Comparison of ENCODE assay signal across 9 cellular contexts in the genomic region with DNA sequence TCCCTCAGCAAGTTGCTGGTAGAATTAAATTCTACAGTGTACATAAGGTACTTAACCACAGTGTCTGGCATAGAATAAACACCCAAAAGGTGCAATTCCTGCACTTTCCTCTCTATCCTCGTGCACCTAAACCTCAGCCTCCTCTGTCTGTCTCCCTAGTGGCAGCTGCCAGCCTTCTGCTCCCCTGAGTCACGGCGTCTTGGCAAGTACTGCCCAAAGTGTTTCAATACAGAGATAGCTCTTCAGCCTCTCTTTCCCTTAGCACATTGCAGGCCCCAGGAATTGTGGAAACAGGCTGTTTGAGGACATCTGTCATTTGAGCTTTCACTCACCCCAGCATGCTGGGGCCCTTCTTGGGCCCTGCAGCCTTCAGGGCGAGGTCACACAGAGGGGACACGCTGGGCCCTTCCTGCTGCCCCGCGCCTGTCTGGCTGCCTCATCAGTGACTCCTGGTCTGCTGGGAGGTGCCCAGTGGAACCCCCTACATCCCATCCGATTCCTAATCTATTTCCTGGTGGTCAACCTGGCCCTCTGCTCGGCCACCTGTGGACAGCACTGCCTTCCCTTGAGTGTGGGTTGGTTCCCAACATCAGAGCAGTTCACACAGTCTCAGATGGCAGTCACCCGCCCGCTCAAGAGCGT. TPM values are rescaled to one million over a fixed set of nuclear protein-coding genes. Genes with fewer than 3 reads are reported as not detected.
DNase-seq lines count a peak whose midpoint lies in the region; TF ChIP-seq lines count a peak whose summit lies in the region.
"Had no signal": no experiment of that assay in that cellular context is flagged by ENCODE, and none has a peak within 500 bp of the region (broad histone marks: within the 10 kb centered on the region; RNA-seq: fewer than 3 reads in every experiment).

No MANE protein-coding gene starts in this region.

- DNase-seq in MG63 (peak; percentile 64), esophagus muscularis mucosa (ENCODE audit: extremely low spot score) (no peak), mesenteric fat pad (ENCODE audit: low spot score) (peak; percentile 53), tibial artery (peak in 1 of 2 donors; percentile 84), occipital lobe (lab: John Stamatoyannopoulos, UW) (no peak), hypothalamus (lab: John Stamatoyannopoulos, UW) (no peak), 8988T (no peak)
- no peak for DNase-seq in activated naive CD8-positive, alpha-beta T cell treated with anti-CD3 and anti-CD28 coated beads for 36 hours
- DNase-seq: amygdala had no signal

- H3K4me3 Mint-ChIP-seq in activated naive CD8-positive, alpha-beta T cell treated with anti-CD3 and anti-CD28 coated beads for 36 hours = no peak overlapping the region

- peaks cover 64% of the 10 kb centered on the region for H3K27me3 Mint-ChIP-seq in activated naive CD8-positive, alpha-beta T cell treated with anti-CD3 and anti-CD28 coated beads for 36 hours

- 79% methylated on average over 9 of the region's 12 CpGs for WGBS in esophagus muscularis mucosa

- H3K27ac ChIP-seq in esophagus muscularis mucosa (replicated peaks in 1 of 4) (peak overlapping the region; percentile 79 to 98 (median 92)), tibial artery (peak overlapping the region; percentile 92 to 93)

- peaks cover 81 to 100% (median 98%) of the 10 kb centered on the region in 4 donors for H3K4me1 ChIP-seq in esophagus muscularis mucosa
- H3K4me1 ChIP-seq in tibial artery = peaks cover 0 to 100% (median 82%) of the 10 kb centered on the region in 4 donors

- H3K9me3 ChIP-seq in MG63 (no peaks in the 10 kb centered on the region), esophagus muscularis mucosa (no peaks in the 10 kb centered on the region), tibial artery (no peaks in the 10 kb centered on the region)

- no peaks in the 10 kb centered on the region for H3K36me3 Mint-ChIP-seq in activated naive CD8-positive, alpha-beta T cell treated with anti-CD3 and anti-CD28 coated beads for 36 hours

- H3K27me3 ChIP-seq in MG63 (no peaks in the 10 kb centered on the region), esophagus muscularis mucosa (no peaks in the 10 kb centered on the region), tibial artery (no peaks in the 10 kb centered on the region)

- no peaks in the 10 kb centered on the region for H3K9me3 Mint-ChIP-seq in activated naive CD8-positive, alpha-beta T cell treated with anti-CD3 and anti-CD28 coated beads for 36 hours

- TF ChIP-seq POLR2A in esophagus muscularis mucosa (IDR thresholded peaks at IDR 0.05; ENCODE audit: low read depth) = no peak

- no peak for TF ChIP-seq CTCF in esophagus muscularis mucosa (IDR thresholded peaks at IDR 0.05)
- TF ChIP-seq CTCF in tibial artery (IDR thresholded peaks at IDR 0.05) = no peak

- intact Hi-C loops in esophagus muscularis mucosa (cut with DNase I) (no loop called here), tibial artery (cut with DNase I; ENCODE audit: low total_unique reads) (no loop called here)

- H3K4me3 ChIP-seq in MG63 = no peak overlapping the region
- no peak overlapping the region for H3K4me3 ChIP-seq in esophagus muscularis mucosa
- no peak overlapping the region for H3K4me3 ChIP-seq in tibial artery

- no peaks in the 10 kb centered on the region for H3K4me1 Mint-ChIP-seq in activated naive CD8-positive, alpha-beta T cell treated with anti-CD3 and anti-CD28 coated beads for 36 hours

- no peaks in the 10 kb centered on the region for H3K36me3 ChIP-seq in MG63
- H3K36me3 ChIP-seq in esophagus muscularis mucosa = peaks cover 0 to 29% (median 0%) of the 10 kb centered on the region in 4 donors
- no peaks in the 10 kb centered on the region for H3K36me3 ChIP-seq in tibial artery

- no peak overlapping the region for H3K27ac Mint-ChIP-seq in activated naive CD8-positive, alpha-beta T cell treated with anti-CD3 and anti-CD28 coated beads for 36 hours

- no peak for TF ChIP-seq EP300 in esophagus muscularis mucosa (IDR thresholded peaks at IDR 0.05)

RNA-seq across cellular contexts. Expression of gene COL4A2, which starts 19.3 kb away (rescaled TPM):
- total RNA-seq in MG63 (2014; rRNA removed; shearing (Covaris generic); ENCODE audit: low replicate concordance) = 50.0 and 85.0 TPM in 2 replicates
- total RNA-seq in esophagus muscularis mucosa = 100 to 1,000 TPM; 419 to 931 (median 555) TPM
- total RNA-seq in mesenteric fat pad = 1,333 TPM
- not detected for total RNA-seq in activated naive CD8-positive, alpha-beta T cell treated with anti-CD3 and anti-CD28 coated beads for 36 hours
- 56.8 TPM for total RNA-seq in occipital lobe

RNA-seq across cellular contexts. Expression of gene COL4A1, which starts 19.4 kb away (rescaled TPM):
- 21.6 and 24.9 TPM in 2 replicates for total RNA-seq in MG63 (2014; rRNA removed; shearing (Covaris generic); ENCODE audit: low replicate concordance)
- 100 to 1,000 TPM; 328 to 578 (median 405) TPM for total RNA-seq in esophagus muscularis mucosa
- 1,996 TPM for total RNA-seq in mesenteric fat pad
- not detected for total RNA-seq in activated naive CD8-positive, alpha-beta T cell treated with anti-CD3 and anti-CD28 coated beads for 36 hours
- total RNA-seq in occipital lobe = 67.8 TPM

Comparison
In these comparisons a context has a peak if more than half of its experiments do, and no peak if none do; other contexts are left out.
1. DNase-seq: peak in MG63 (single experiment) and mesenteric fat pad (single experiment); none in esophagus muscularis mucosa (single experiment), activated naive CD8-positive, alpha-beta T cell treated with anti-CD3 and anti-CD28 coated beads for 36 hours (single experiment), occipital lobe (single experiment), hypothalamus (0 of 51) and 8988T (single experiment).
2. RNA of gene COL4A2, which starts 19.3 kb away (total RNA-seq): 1,333 TPM in mesenteric fat pad (single experiment), 419 to 931 TPM in esophagus muscularis mucosa, 56.8 TPM in occipital lobe (single experiment) and 50.0 to 85.0 TPM in MG63; not detected in activated naive CD8-positive, alpha-beta T cell treated with anti-CD3 and anti-CD28 coated beads for 36 hours; every median in the first group is over 10 times any median in the second.
3. RNA of gene COL4A1, which starts 19.4 kb away (total RNA-seq): 1,996 TPM in mesenteric fat pad (single experiment), 328 to 578 TPM in esophagus muscularis mucosa, 67.8 TPM in occipital lobe (single experiment) and 21.6 to 24.9 TPM in MG63; not detected in activated naive CD8-positive, alpha-beta T cell treated with anti-CD3 and anti-CD28 coated beads for 36 hours; every median in the first group is over 10 times any median in the second.